Comparison of ENCODE assay signal across 11 cellular contexts in genomic region chrX:110420771-110421498, GRCh38.
DNase-seq lines count a peak whose midpoint lies in the region; ATAC-seq, FAIRE-seq and TF ChIP-seq lines count a peak whose summit lies in the region.
"Had no signal": no experiment of that assay in that cellular context is flagged by ENCODE, and none has a peak within 500 bp of the region (broad histone marks: within the 10 kb centered on the region; RNA-seq: fewer than 3 reads in every experiment).

No MANE protein-coding gene starts in this region.

- no peak overlapping the region for H3K9ac ChIP-seq in mammary epithelial cell (ENCODE audit: insufficient read depth, low read length)

- H3K4me2 ChIP-seq in mammary epithelial cell (ENCODE audit: insufficient read depth, low read depth, low read length), result no peak overlapping the region

- H3K27me3 ChIP-seq in mammary epithelial cell (ENCODE audit: insufficient read depth, low read length), result peaks cover 6% of the 10 kb centered on the region
- peaks cover 0 to 4% (median 0%) of the 10 kb centered on the region in 4 donors for H3K27me3 ChIP-seq in pancreas
- peaks cover 0 to 22% (median 0%) of the 10 kb centered on the region in 7 donors for H3K27me3 ChIP-seq in spleen (replicated peaks in 1 of 7)
- H3K27me3 ChIP-seq: Peyer's patch had no signal

- in situ Hi-C loops in mammary epithelial cell (cut with MboI; ENCODE audit: low sequenced_read_pairs in 2 of 2), result loop anchor here (25.0 kb wide), 1 partner anchor 509 kb away; no protein-coding TSS in a partner anchor

- dilution Hi-C loops in mammary epithelial cell (cut with HindIII; ENCODE audit: low sequenced_read_pairs), result no loop called here

- no peak overlapping the region for H2AFZ ChIP-seq in mammary epithelial cell (ENCODE audit: low read depth, low read length)

- no peaks in the 10 kb centered on the region for H3K79me2 ChIP-seq in mammary epithelial cell (ENCODE audit: insufficient read depth, low read length)

- H3K4me1 ChIP-seq in mammary epithelial cell (ENCODE audit: insufficient read depth, low read length) (peaks cover 20% of the 10 kb centered on the region), pancreas (peaks cover 0 to 5% (median 4%) of the 10 kb centered on the region in 3 donors), spleen (no peaks in the 10 kb centered on the region)
- H3K4me1 ChIP-seq: Peyer's patch had no signal

- no peak for FAIRE-seq in pancreas (lab: Jason Lieb, UNC)
- FAIRE-seq: A204.1 had no signal

- H3K27ac ChIP-seq in mammary epithelial cell (ENCODE audit: insufficient read depth, low read depth, low read length) (no peak overlapping the region), pancreas (no peak overlapping the region), spleen (no peak overlapping the region)
- H3K27ac ChIP-seq: Peyer's patch had no signal

- BruUV-seq in mammary epithelial cell (replicated peaks; lab: Mats Ljungman, UMichigan), result no TSS peak

- H3K4me3 ChIP-seq in mammary epithelial cell (replicated peaks in 1 of 3; ENCODE audit: insufficient read depth in 1 of 3, low read depth in 2 of 3, low read length in 3 of 3) (no peak overlapping the region), pancreas (no peak overlapping the region), spleen (no peak overlapping the region)
- H3K4me3 ChIP-seq: lung, Peyer's patch had no signal

- DNase-seq in DMS53 (lab: John Stamatoyannopoulos, UW) (peak; percentile 36), DMS53 treated with DMSO at 0.1 percent for 48 hours (lab: John Stamatoyannopoulos, UW; ENCODE audit: unreplicated experiment) (no peak), HT-29 (ENCODE audit: low spot score) (peak; percentile 36), mammary epithelial cell (no peak), pancreas (no peak), spleen (no peak)
- DNase-seq in activated T-cell treated with anti-CD3 and anti-CD28 coated beads, Interleukin-2, amount 50 U/mL, for 1 hour, result no peak
- no peak for DNase-seq in stimulated activated CD4-positive, alpha-beta T cell treated with anti-CD3 and anti-CD28 coated beads, Interleukin-2, amount 100 ng/mL, for 48 hours
- DNase-seq: Peyer's patch had no signal

- no peaks in the 10 kb centered on the region for H4K20me1 ChIP-seq in mammary epithelial cell (ENCODE audit: insufficient read depth, low read length)

- no peak for TF ChIP-seq POLR2A in spleen (IDR thresholded peaks at IDR 0.05)

- no peaks in the 10 kb centered on the region for H3K9me3 ChIP-seq in mammary epithelial cell (replicated peaks; ENCODE audit: insufficient read depth, low read length)
- H3K9me3 ChIP-seq in pancreas, result no peaks in the 10 kb centered on the region
- no peaks in the 10 kb centered on the region for H3K9me3 ChIP-seq in spleen
- H3K9me3 ChIP-seq: Peyer's patch had no signal

- intact Hi-C loops in mammary epithelial cell (cut with micrococcal nuclease) (no loop called here), pancreas (cut with DNase I) (no loop called here), spleen (cut with DNase I; ENCODE audit: low total_unique reads) (no loop called here)

- H3K36me3 ChIP-seq in mammary epithelial cell (ENCODE audit: insufficient read depth, low read length) (no peaks in the 10 kb centered on the region), pancreas (no peaks in the 10 kb centered on the region), spleen (no peaks in the 10 kb centered on the region)
- H3K36me3 ChIP-seq: Peyer's patch had no signal

- peak; percentile 21 to 26 (median 23) for ATAC-seq in pancreas

- CTCF ChIA-PET in mammary epithelial cell (lab: Charles Lee; ENCODE audit: low non-redundant PET), result no interaction called here

- WGBS in mammary epithelial cell (ENCODE audit: low coverage, missing lambda C conversion rate), result 52% methylated on average over 9 of the region's 9 CpGs
- WGBS in pancreas, 2 donors, result 24 to 31% methylated on average over 9 of the region's 9 CpGs
- 70 to 86% (median 80%) methylated on average over 9 of the region's 9 CpGs for WGBS in spleen, 5 donors

- TF ChIP-seq CTCF in mammary epithelial cell (conservative IDR thresholded peaks at IDR 0.05 in 1 of 2, IDR thresholded peaks at IDR 0.05 in 1 of 2; ENCODE audit: extremely low read depth in 1 of 2, insufficient read depth in 1 of 2, low read depth in 1 of 2, low read length in 2 of 2) (peak; percentile 35 to 42), pancreas (IDR thresholded peaks at IDR 0.05) (peak in 1 of 4 donors; percentile 13), spleen (IDR thresholded peaks at IDR 0.05 in 8 of 11, conservative IDR thresholded peaks at IDR 0.05 in 3 of 11) (no peak)

Comparison
In these comparisons a context has a peak if more than half of its experiments do, and no peak if none do; other contexts are left out.
1. DNase-seq: peak in DMS53 (single experiment) and HT-29 (single experiment); none in DMS53 treated with DMSO at 0.1 percent for 48 hours (single experiment), mammary epithelial cell (single experiment), pancreas (0 of 6), activated T-cell treated with anti-CD3 and anti-CD28 coated beads, Interleukin-2, amount 50 U/mL, for 1 hour (single experiment), spleen (single experiment) and stimulated activated CD4-positive, alpha-beta T cell treated with anti-CD3 and anti-CD28 coated beads, Interleukin-2, amount 100 ng/mL, for 48 hours (0 of 2).
2. CTCF ChIP-seq: peak in mammary epithelial cell (2 of 2); none in spleen (0 of 11).